In the genomic region with DNA sequence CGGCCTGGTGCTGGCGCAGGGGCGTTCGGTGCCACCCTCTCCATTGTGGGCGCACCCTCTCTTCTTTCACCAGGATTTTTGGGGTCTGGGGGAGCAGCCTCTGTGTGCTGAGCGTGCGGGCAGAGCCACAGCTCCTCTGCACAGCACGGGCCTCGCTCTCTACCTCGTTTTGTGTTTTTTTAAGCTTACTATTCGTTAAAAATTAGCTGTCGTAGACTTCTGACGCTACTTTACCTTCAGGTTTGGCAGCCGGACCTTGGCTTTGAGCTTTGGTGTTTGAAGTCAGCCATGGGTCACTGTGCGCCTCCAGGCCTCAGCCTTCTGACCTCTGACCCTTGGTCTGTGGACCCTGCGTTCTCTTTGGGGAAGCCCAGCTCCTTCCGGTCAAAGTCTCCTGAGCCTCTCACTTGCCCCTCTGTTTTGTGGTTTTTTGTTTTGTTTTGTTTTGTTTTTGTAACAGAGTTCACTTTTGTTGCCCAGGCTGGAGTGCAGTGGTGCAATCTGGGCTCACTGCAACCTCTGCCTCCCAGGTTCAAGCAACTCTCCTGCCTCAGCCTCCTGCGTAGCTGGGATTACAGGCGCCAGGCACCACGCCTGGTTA, we compare ENCODE assay signal across 28 cellular contexts.
DNase-seq lines count a peak whose midpoint lies in the region; ATAC-seq and TF ChIP-seq lines count a peak whose summit lies in the region.
"Had no signal": no experiment of that assay in that cellular context is flagged by ENCODE, and none has a peak within 500 bp of the region (broad histone marks: within the 10 kb centered on the region; RNA-seq: fewer than 3 reads in every experiment).

No MANE protein-coding gene starts in this region.

- WGBS in right lobe of liver (ENCODE audit: insufficient coverage, low coverage, low lambda C conversion rate, missing lambda C conversion rate), result 37% methylated on average over 16 of the region's 20 CpGs

- no peak for TF ChIP-seq POLR2A in right lobe of liver (IDR thresholded peaks at IDR 0.05)

- intact Hi-C loops in activated B cell treated with CpG ODN at 0.5 μM for 24 hours (cut with micrococcal nuclease), result no loop called here
- intact Hi-C loops in right lobe of liver (cut with DNase I), result no loop called here

- H3K9me3 Mint-ChIP-seq in T-helper 2 cell treated with Interferon-gamma antibody and Interleukin-4, amounts not matched to agents 5 μg/mL and 100 μg/mL, for 36 hours, result no peaks in the 10 kb centered on the region
- H3K9me3 Mint-ChIP-seq in activated B cell treated with CpG ODN at 0.5 μM for 24 hours, result no peaks in the 10 kb centered on the region
- H3K9me3 Mint-ChIP-seq: activated CD8-positive, alpha-beta T cell treated with anti-CD3 and anti-CD28 coated beads for 36 hours; activated naive CD4-positive, alpha-beta T cell treated with anti-CD3 and anti-CD28 coated beads, Interleukin-2, amount 50 U/mL, for 72 hours; stimulated activated naive CD8-positive, alpha-beta T cell treated with anti-CD3 and anti-CD28 coated beads, Interleukin-15, Interleukin-2, amounts not matched to agents 100 ng/mL and 50 ng/mL, for 24 hours had no signal

- peaks cover under 1% of the 10 kb centered on the region for H3K4me1 Mint-ChIP-seq in T-helper 2 cell treated with Interferon-gamma antibody and Interleukin-4, amounts not matched to agents 5 μg/mL and 100 μg/mL, for 36 hours (ENCODE audit: low read depth)
- peaks cover 7% of the 10 kb centered on the region for H3K4me1 Mint-ChIP-seq in activated B cell treated with CpG ODN at 0.5 μM for 24 hours

- H3K27ac ChIP-seq in right lobe of liver (peak overlapping the region in 2 of 3 donors; percentile 16 to 63), brain microvascular endothelial cell (no peak overlapping the region)
- H3K27ac ChIP-seq: 22Rv1 had no signal

- H3K4me3 ChIP-seq in right lobe of liver (no peak overlapping the region), brain microvascular endothelial cell (ENCODE audit: low read depth, low read length) (no peak overlapping the region)
- H3K4me3 ChIP-seq: tibial nerve had no signal

- H3K27me3 Mint-ChIP-seq in T-helper 2 cell treated with Interferon-gamma antibody and Interleukin-4, amounts not matched to agents 5 μg/mL and 100 μg/mL, for 36 hours (ENCODE audit: low read depth), result no peaks in the 10 kb centered on the region
- no peaks in the 10 kb centered on the region for H3K27me3 Mint-ChIP-seq in activated B cell treated with CpG ODN at 0.5 μM for 24 hours
- H3K27me3 Mint-ChIP-seq: activated CD8-positive, alpha-beta T cell treated with anti-CD3 and anti-CD28 coated beads for 36 hours; stimulated activated naive CD8-positive, alpha-beta T cell treated with anti-CD3 and anti-CD28 coated beads, Interleukin-15, Interleukin-2, amounts not matched to agents 100 ng/mL and 50 ng/mL, for 24 hours had no signal

- H3K4me1 ChIP-seq in right lobe of liver, result peaks cover 0 to 14% (median 6%) of the 10 kb centered on the region in 4 donors
- H3K4me1 ChIP-seq: tibial nerve had no signal

- DNase-seq in T-helper 2 cell treated with Interferon-gamma antibody and Interleukin-4, amounts not matched to agents 5 μg/mL and 100 μg/mL, for 36 hours (ENCODE audit: low spot score), result no peak
- DNase-seq in T-helper 2 cell (no peak), activated B cell treated with CpG ODN at 0.5 μM for 24 hours (no peak), right lobe of liver (peak in 2 of 3 donors; percentile 82 to 85), renal cortical epithelial cell (ENCODE audit: low read depth) (peak; percentile 18), C1 segment of cervical spinal cord (lab: John Stamatoyannopoulos, UW) (no peak), brain microvascular endothelial cell (no peak)
- no peak for DNase-seq in activated CD8-positive, alpha-beta memory T cell treated with anti-CD3 and anti-CD28 coated beads, Interleukin-2, amount 50 U/mL, for 4 hours
- DNase-seq: activated CD4-positive, CD25-positive, alpha-beta regulatory T cell; activated CD8-positive, alpha-beta T cell treated with anti-CD3 and anti-CD28 coated beads for 36 hours; activated T-cell treated with anti-CD3 and anti-CD28 coated beads, Interleukin-2, amount 50 U/mL, for 1 hour; cerebellar nuclear complex; DMS79; effector memory CD4-positive, alpha-beta T cell; midbrain; MV-4-11; NCI-H187; NCI-H69; nucleus accumbens; RPMI8226; SK-N-SH; stimulated activated CD4-positive, alpha-beta T cell treated with anti-CD3 and anti-CD28 coated beads, Interleukin-4, amount 100 ng/mL, for 24 hours; T-helper 9 cell had no signal

- H3K9me3 ChIP-seq in right lobe of liver, result no peaks in the 10 kb centered on the region
- H3K9me3 ChIP-seq: SK-N-SH, tibial nerve had no signal

- in situ Hi-C loops in brain microvascular endothelial cell (cut with HindIII; ENCODE audit: low pct_ligation_motif_present, low sequenced_read_pairs), result no loop called here

- CTCF ChIA-PET in activated B cell treated with CpG ODN at 0.5 μM for 24 hours (lab: Charles Lee), result interaction anchor here (1.5 kb wide), 1 partner anchor 116 kb away, joined by 3 read pairs; no protein-coding TSS in a partner anchor

- ATAC-seq in activated B cell treated with CpG ODN at 0.5 μM for 24 hours (ENCODE audit: low read depth), result no peak
- peak; percentile 58 to 97 (median 83) for ATAC-seq in right lobe of liver
- ATAC-seq: activated CD8-positive, alpha-beta T cell treated with anti-CD3 and anti-CD28 coated beads for 36 hours; HCT116 had no signal

- H3K36me3 ChIP-seq in right lobe of liver, result peaks cover 0 to 26% (median 9%) of the 10 kb centered on the region in 4 donors
- peaks cover 26% of the 10 kb centered on the region for H3K36me3 ChIP-seq in brain microvascular endothelial cell (replicated peaks)

- H3K27me3 ChIP-seq in right lobe of liver (no peaks in the 10 kb centered on the region), brain microvascular endothelial cell (replicated peaks) (no peaks in the 10 kb centered on the region)
- H3K27me3 ChIP-seq: tibial nerve had no signal

- peak overlapping the region; percentile 15 for H3K27ac Mint-ChIP-seq in T-helper 2 cell treated with Interferon-gamma antibody and Interleukin-4, amounts not matched to agents 5 μg/mL and 100 μg/mL, for 36 hours
- H3K27ac Mint-ChIP-seq in activated B cell treated with CpG ODN at 0.5 μM for 24 hours, result peak overlapping the region; percentile 24
- H3K27ac Mint-ChIP-seq: activated CD8-positive, alpha-beta T cell treated with anti-CD3 and anti-CD28 coated beads for 36 hours; stimulated activated naive CD8-positive, alpha-beta T cell treated with anti-CD3 and anti-CD28 coated beads, Interleukin-15, Interleukin-2, amounts not matched to agents 100 ng/mL and 50 ng/mL, for 24 hours had no signal

- TF ChIP-seq CTCF in activated B cell treated with CpG ODN at 0.5 μM for 24 hours (IDR thresholded peaks at IDR 0.05), result no peak
- no peak for TF ChIP-seq CTCF in right lobe of liver (IDR thresholded peaks at IDR 0.05)
- no peak for TF ChIP-seq CTCF in brain microvascular endothelial cell (IDR thresholded peaks at IDR 0.05; ENCODE audit: low read depth, low read length, missing control alignments)

- no peak overlapping the region for H3K4me3 Mint-ChIP-seq in T-helper 2 cell treated with Interferon-gamma antibody and Interleukin-4, amounts not matched to agents 5 μg/mL and 100 μg/mL, for 36 hours
- H3K4me3 Mint-ChIP-seq in activated B cell treated with CpG ODN at 0.5 μM for 24 hours, result no peak overlapping the region
- H3K4me3 Mint-ChIP-seq: activated CD8-positive, alpha-beta T cell treated with anti-CD3 and anti-CD28 coated beads for 36 hours; stimulated activated naive CD8-positive, alpha-beta T cell treated with anti-CD3 and anti-CD28 coated beads, Interleukin-15, Interleukin-2, amounts not matched to agents 100 ng/mL and 50 ng/mL, for 24 hours had no signal

- POLR2A ChIA-PET in activated B cell treated with CpG ODN at 0.5 μM for 24 hours (lab: Charles Lee), result no interaction called here

- H3K36me3 Mint-ChIP-seq in T-helper 2 cell treated with Interferon-gamma antibody and Interleukin-4, amounts not matched to agents 5 μg/mL and 100 μg/mL, for 36 hours (ENCODE audit: low read depth), result peaks cover 39% of the 10 kb centered on the region
- peaks cover 77% of the 10 kb centered on the region for H3K36me3 Mint-ChIP-seq in activated B cell treated with CpG ODN at 0.5 μM for 24 hours (ENCODE audit: low read depth)
- H3K36me3 Mint-ChIP-seq: activated naive CD4-positive, alpha-beta T cell treated with anti-CD3 and anti-CD28 coated beads, Interleukin-2, amount 50 U/mL, for 72 hours had no signal

Comparison
In these comparisons a context has a peak if more than half of its experiments do, and no peak if none do; other contexts are left out.
1. DNase-seq: peak in right lobe of liver (2 of 3) and renal cortical epithelial cell (single experiment); none in T-helper 2 cell treated with Interferon-gamma antibody and Interleukin-4, amounts not matched to agents 5 μg/mL and 100 μg/mL, for 36 hours (single experiment), T-helper 2 cell (0 of 5), activated B cell treated with CpG ODN at 0.5 μM for 24 hours (single experiment), activated CD8-positive, alpha-beta memory T cell treated with anti-CD3 and anti-CD28 coated beads, Interleukin-2, amount 50 U/mL, for 4 hours (single experiment), C1 segment of cervical spinal cord (0 of 14) and brain microvascular endothelial cell (single experiment).